Comparison of ENCODE assay signal across 2 cellular contexts in genomic region chr16:85636234-85636812, GRCh38.
TF ChIP-seq lines count a peak whose summit lies in the region.

No MANE protein-coding gene starts in this region.

TF ChIP-seq in IMR-90, 13 proteins besides CTCF, POLR2A, EP300 and RAD21:
- TF ChIP-seq SMC3 (IDR thresholded peaks at IDR 0.05; ENCODE audit: low read depth, low read length) (no peak), ELK1 (IDR thresholded peaks at IDR 0.05; ENCODE audit: borderline replicate concordance, low read depth, low read length) (no peak), MAZ (IDR thresholded peaks at IDR 0.05; ENCODE audit: borderline replicate concordance, low read depth, low read length) (no peak)

TF ChIP-seq in H1, 55 proteins besides CTCF, POLR2A, EP300 and RAD21:
- TF ChIP-seq BACH1 (IDR thresholded peaks at IDR 0.05; ENCODE audit: low read length) = no peak
